ENCODE assay signal across 1 cellular context in the genomic region with DNA sequence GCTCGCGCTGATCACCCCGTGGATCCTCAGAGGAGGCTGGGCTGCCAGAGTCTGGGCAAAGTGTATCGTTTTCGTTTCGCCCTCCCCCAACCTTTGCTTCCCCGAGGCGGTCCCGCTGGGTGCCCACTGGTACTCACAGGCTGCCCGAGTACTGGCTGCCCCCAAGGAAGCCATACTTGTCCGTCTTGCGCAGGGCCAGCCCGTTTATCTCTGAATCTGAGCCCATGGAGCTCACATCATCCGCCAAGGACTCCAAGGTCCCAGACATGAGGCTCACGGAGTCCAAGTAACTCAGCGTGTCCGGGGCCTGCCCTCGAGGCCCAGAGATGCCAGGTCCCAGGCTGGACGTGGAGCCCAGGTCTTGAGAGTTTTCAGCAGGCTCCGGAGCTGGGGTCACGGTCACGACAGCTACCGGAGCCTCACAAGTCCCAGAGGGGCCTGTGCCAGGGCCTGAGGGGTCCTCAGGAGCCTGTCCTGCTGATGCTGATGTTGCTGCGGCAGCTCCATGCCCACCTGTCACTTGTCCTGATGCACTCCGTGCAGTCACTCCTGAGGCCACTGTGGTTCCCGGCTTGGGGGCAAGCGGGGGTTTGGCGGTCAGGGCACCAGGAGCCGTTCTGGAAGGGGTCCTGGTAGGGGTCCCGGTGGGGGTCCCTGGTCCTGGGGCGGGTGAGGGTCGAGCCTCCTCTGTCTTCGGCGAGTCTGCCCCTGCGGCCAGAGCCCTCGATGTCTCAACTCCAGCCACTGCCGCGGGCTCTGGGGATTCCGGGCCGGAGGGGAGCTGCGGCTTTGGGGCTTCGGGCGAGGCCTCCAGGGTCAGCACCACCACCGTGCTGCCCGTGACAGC.
TF ChIP-seq lines count a peak whose summit lies in the region.

No MANE protein-coding gene starts in this region.

TF ChIP-seq in WTC11, 78 proteins besides CTCF, POLR2A, EP300 and RAD21 (continued from another document):
- TF ChIP-seq, protein P1, sequence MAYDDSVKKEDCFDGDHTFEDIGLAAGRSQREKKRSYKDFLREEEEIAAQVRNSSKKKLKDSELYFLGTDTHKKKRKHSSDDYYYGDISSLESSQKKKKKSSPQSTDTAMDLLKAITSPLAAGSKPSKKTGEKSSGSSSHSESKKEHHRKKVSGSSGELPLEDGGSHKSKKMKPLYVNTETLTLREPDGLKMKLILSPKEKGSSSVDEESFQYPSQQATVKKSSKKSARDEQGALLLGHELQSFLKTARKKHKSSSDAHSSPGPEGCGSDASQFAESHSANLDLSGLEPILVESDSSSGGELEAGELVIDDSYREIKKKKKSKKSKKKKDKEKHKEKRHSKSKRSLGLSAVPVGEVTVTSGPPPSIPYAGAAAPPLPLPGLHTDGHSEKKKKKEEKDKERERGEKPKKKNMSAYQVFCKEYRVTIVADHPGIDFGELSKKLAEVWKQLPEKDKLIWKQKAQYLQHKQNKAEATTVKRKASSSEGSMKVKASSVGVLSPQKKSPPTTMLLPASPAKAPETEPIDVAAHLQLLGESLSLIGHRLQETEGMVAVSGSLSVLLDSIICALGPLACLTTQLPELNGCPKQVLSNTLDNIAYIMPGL (CRISPR knock-in tag; IDR thresholded peaks at IDR 0.05) = no peak
- no peak for TF ChIP-seq TEAD4 (CRISPR knock-in tag; IDR thresholded peaks at IDR 0.05)
- TF ChIP-seq, protein P2, sequence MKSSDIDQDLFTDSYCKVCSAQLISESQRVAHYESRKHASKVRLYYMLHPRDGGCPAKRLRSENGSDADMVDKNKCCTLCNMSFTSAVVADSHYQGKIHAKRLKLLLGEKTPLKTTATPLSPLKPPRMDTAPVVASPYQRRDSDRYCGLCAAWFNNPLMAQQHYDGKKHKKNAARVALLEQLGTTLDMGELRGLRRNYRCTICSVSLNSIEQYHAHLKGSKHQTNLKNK (CRISPR knock-in tag; IDR thresholded peaks at IDR 0.05) = no peak
- no peak for TF ChIP-seq ZNF423 (CRISPR knock-in tag; IDR thresholded peaks at IDR 0.05)
TF ChIP-seq in WTC11: peak in this region for 2.
